27 cellular contexts compared by ENCODE assay signal in genomic region chr18:80065705-80066104, GRCh38.
"Had no signal": no experiment of that assay in that cellular context is flagged by ENCODE, and none has a peak within 500 bp of the region (broad histone marks: within the 10 kb centered on the region; RNA-seq: fewer than 3 reads in every experiment).

No MANE protein-coding gene starts in this region.

- H3K9me3 Mint-ChIP-seq: stimulated activated effector memory CD8-positive, alpha-beta T cell treated with anti-CD3 and anti-CD28 coated beads, Interleukin-12 subunit alpha, Interleukin-12 subunit beta, amount 100 ng/mL, for 72 hours had no signal

- H3K27ac ChIP-seq: hepatocyte, lower lobe of right lung, neural progenitor cell, ovary, prostate gland, sigmoid colon, spleen, suprapubic skin, thoracic aorta, tibial artery, upper lobe of right lung had no signal

- H3K4me1 Mint-ChIP-seq: naive thymus-derived CD8-positive, alpha-beta T cell; nephron; neural progenitor cell; stimulated activated effector memory CD8-positive, alpha-beta T cell treated with anti-CD3 and anti-CD28 coated beads, Interleukin-12 subunit alpha, Interleukin-12 subunit beta, amount 100 ng/mL, for 72 hours had no signal

- H3K4me3 Mint-ChIP-seq: naive thymus-derived CD8-positive, alpha-beta T cell; nephron; neural progenitor cell; stimulated activated effector memory CD8-positive, alpha-beta T cell treated with anti-CD3 and anti-CD28 coated beads, Interleukin-12 subunit alpha, Interleukin-12 subunit beta, amount 100 ng/mL, for 72 hours; stimulated activated naive CD8-positive, alpha-beta T cell treated with anti-CD3 and anti-CD28 coated beads, Interleukin-15, Interleukin-2, amounts not matched to agents 100 ng/mL and 50 ng/mL, for 24 hours had no signal

- H3K9me3 ChIP-seq: prostate gland, suprapubic skin, thoracic aorta, upper lobe of right lung had no signal

- H3K27me3 ChIP-seq: hepatocyte, neural progenitor cell, ovary, sigmoid colon, spleen, suprapubic skin, tibial artery, upper lobe of right lung had no signal

- H3K4me1 ChIP-seq: lower lobe of right lung, neural progenitor cell, prostate gland, sigmoid colon, spleen, tibial artery, upper lobe of right lung had no signal

- H2AFZ ChIP-seq: hepatocyte, neural progenitor cell had no signal

- H3K36me3 Mint-ChIP-seq: naive thymus-derived CD8-positive, alpha-beta T cell; stimulated activated effector memory CD8-positive, alpha-beta T cell treated with anti-CD3 and anti-CD28 coated beads, Interleukin-12 subunit alpha, Interleukin-12 subunit beta, amount 100 ng/mL, for 72 hours had no signal

- H3K27ac Mint-ChIP-seq: naive thymus-derived CD8-positive, alpha-beta T cell; nephron; neural progenitor cell; stimulated activated effector memory CD8-positive, alpha-beta T cell treated with anti-CD3 and anti-CD28 coated beads, Interleukin-12 subunit alpha, Interleukin-12 subunit beta, amount 100 ng/mL, for 72 hours; stimulated activated naive CD8-positive, alpha-beta T cell treated with anti-CD3 and anti-CD28 coated beads, Interleukin-15, Interleukin-2, amounts not matched to agents 100 ng/mL and 50 ng/mL, for 24 hours had no signal

- ATAC-seq: left cardiac atrium; left lobe of liver; lower lobe of right lung; naive thymus-derived CD8-positive, alpha-beta T cell; stimulated activated effector memory CD8-positive, alpha-beta T cell treated with anti-CD3 and anti-CD28 coated beads, Interleukin-12 subunit alpha, Interleukin-12 subunit beta, amount 100 ng/mL, for 72 hours; upper lobe of right lung had no signal

- H3K4me3 ChIP-seq: hepatocyte, lower lobe of right lung, neural progenitor cell, ovary, prostate gland, sigmoid colon, spleen, suprapubic skin, thoracic aorta, tibial artery, upper lobe of right lung had no signal

- H3K9ac ChIP-seq: neural progenitor cell had no signal

- H3K4me2 ChIP-seq: hepatocyte, neural progenitor cell had no signal

- H3K36me3 ChIP-seq: lower lobe of right lung, ovary, prostate gland, sigmoid colon, spleen, suprapubic skin, thoracic aorta, tibial artery, upper lobe of right lung had no signal

- H3K27me3 Mint-ChIP-seq: stimulated activated naive CD8-positive, alpha-beta T cell treated with anti-CD3 and anti-CD28 coated beads, Interleukin-15, Interleukin-2, amounts not matched to agents 100 ng/mL and 50 ng/mL, for 24 hours had no signal

- DNase-seq: kidney glomerular epithelial cell; left cardiac atrium; lower lobe of right lung; mammary epithelial cell; mesenchymal stem cell; naive thymus-derived CD8-positive, alpha-beta T cell; ovary; posterior cingulate gyrus; retina; right cardiac atrium; sigmoid colon; small intestine; spleen; stimulated activated CD4-positive, alpha-beta T cell treated with anti-CD3 and anti-CD28 coated beads, Interleukin-4, amount 100 ng/mL, for 24 hours; stimulated activated naive CD4-positive, alpha-beta T cell; tibial artery; trophoblast cell; upper lobe of right lung had no signal
